In genomic region chr9:133796562-133796961, GRCh38 we compare ENCODE assay signal across 23 cellular contexts.
"Had no signal": no experiment of that assay in that cellular context is flagged by ENCODE, and none has a peak within 500 bp of the region (broad histone marks: within the 10 kb centered on the region; RNA-seq: fewer than 3 reads in every experiment).

No MANE protein-coding gene starts in this region.

- H3K36me3 ChIP-seq: colonic mucosa, gastrocnemius medialis had no signal

- H3K27me3 ChIP-seq: colonic mucosa, esophagus squamous epithelium, gastrocnemius medialis, heart right ventricle, left lung had no signal

- H3K4me3 ChIP-seq: colonic mucosa, esophagus squamous epithelium, gastrocnemius medialis, heart right ventricle, left lung, lower lobe of right lung had no signal

- H3K4me3 Mint-ChIP-seq: dendritic cell treated with granulocyte-macrophage colony-stimulating factor and Interleukin-4, amounts not matched to agents 40 ng/mL and 50 ng/mL, for 4 days; effector memory CD8-positive, alpha-beta T cell; endodermal cell had no signal

- H3K4me1 Mint-ChIP-seq: endodermal cell had no signal

- H3K27me3 Mint-ChIP-seq: effector memory CD8-positive, alpha-beta T cell had no signal

- DNase-seq: colonic mucosa; cortex of kidney; effector CD8-positive, alpha-beta T cell; effector memory CD8-positive, alpha-beta T cell; endodermal cell; erythroblast; esophagus squamous epithelium; foreskin fibroblast; foreskin melanocyte; gastrocnemius medialis; glutamatergic neuron; head of caudate nucleus; heart right ventricle; hippocampal formation; left cardiac atrium; left lung; left ventricle myocardium superior; lower lobe of right lung; mesendoderm; midbrain had no signal

- H3K27ac ChIP-seq: colonic mucosa, epithelial cell of prostate, esophagus squamous epithelium, gastrocnemius medialis, heart right ventricle, left lung, lower lobe of right lung had no signal

- ATAC-seq: effector memory CD8-positive, alpha-beta T cell; esophagus mucosa; gastrocnemius medialis; heart right ventricle; left cardiac atrium; left lung; left ventricle myocardium superior; lower lobe of right lung had no signal

- H3K9me3 ChIP-seq: colonic mucosa, esophagus squamous epithelium, gastrocnemius medialis, heart right ventricle, left lung, lower lobe of right lung had no signal

- H3K27ac Mint-ChIP-seq: dendritic cell treated with granulocyte-macrophage colony-stimulating factor and Interleukin-4, amounts not matched to agents 40 ng/mL and 50 ng/mL, for 4 days; effector memory CD8-positive, alpha-beta T cell; endodermal cell had no signal

- H3K9me3 Mint-ChIP-seq: dendritic cell treated with granulocyte-macrophage colony-stimulating factor and Interleukin-4, amounts not matched to agents 40 ng/mL and 50 ng/mL, for 4 days; effector memory CD8-positive, alpha-beta T cell; endodermal cell had no signal
